ENCODE assay signal across 17 cellular contexts in genomic region chr6:20699402-20699801, GRCh38.
DNase-seq lines count a peak whose midpoint lies in the region; ATAC-seq, FAIRE-seq and TF ChIP-seq lines count a peak whose summit lies in the region.
"Had no signal": no experiment of that assay in that cellular context is flagged by ENCODE, and none has a peak within 500 bp of the region (broad histone marks: within the 10 kb centered on the region; RNA-seq: fewer than 3 reads in every experiment).

No MANE protein-coding gene starts in this region.

- H2AFZ ChIP-seq in Loucy (ENCODE audit: low read length), result no peak overlapping the region

- H3K36me3 ChIP-seq in Loucy (ENCODE audit: insufficient read depth, low read length) (no peaks in the 10 kb centered on the region), WERI-Rb-1 (no peaks in the 10 kb centered on the region), pancreas (no peaks in the 10 kb centered on the region), ovary (no peaks in the 10 kb centered on the region)
- H3K36me3 ChIP-seq: MG63, suprapubic skin had no signal

- H3K4me3 ChIP-seq in Loucy (ENCODE audit: low read length, poor library complexity, severe bottlenecking) (no peak overlapping the region), WERI-Rb-1 (ENCODE audit: low read depth, low read length) (peak overlapping the region; percentile 7), pancreas (no peak overlapping the region), ovary (no peak overlapping the region)
- H3K4me3 ChIP-seq: coronary artery, MG63, suprapubic skin had no signal

- H3K9me2 ChIP-seq in Loucy (replicated peaks; ENCODE audit: low read depth, low read length), result no peaks in the 10 kb centered on the region

- TF ChIP-seq EP300 in ovary (IDR thresholded peaks at IDR 0.05), result no peak

- H3K27ac ChIP-seq in WERI-Rb-1, result peak overlapping the region; percentile 83
- peak overlapping the region in 2 of 4 donors; percentile 19 to 36 for H3K27ac ChIP-seq in pancreas
- H3K27ac ChIP-seq in ovary, result no peak overlapping the region
- H3K27ac ChIP-seq: coronary artery, suprapubic skin had no signal

- 18 to 22% methylated on average over 4 of the region's 4 CpGs for WGBS in pancreas, 2 donors
- WGBS in ovary, 3 donors, result 95 to 97% (median 96%) methylated on average over 4 of the region's 4 CpGs

- FAIRE-seq in pancreas (lab: Jason Lieb, UNC), result no peak

- H3K4me1 ChIP-seq in Loucy (ENCODE audit: insufficient read depth, low read length, poor library complexity, severe bottlenecking) (peaks cover 83% of the 10 kb centered on the region), pancreas (peaks cover 6 to 15% (median 14%) of the 10 kb centered on the region in 3 donors), ovary (ENCODE audit: insufficient read depth) (no peaks in the 10 kb centered on the region)

- H3K79me2 ChIP-seq in Loucy (ENCODE audit: insufficient read depth, low read length), result peaks cover 71% of the 10 kb centered on the region

- H3K4me2 ChIP-seq in Loucy (ENCODE audit: low read depth, low read length, poor library complexity, severe bottlenecking), result peak overlapping the region; percentile 12

- H3K9me3 ChIP-seq in Loucy (ENCODE audit: insufficient read depth, low read depth, low read length), result no peaks in the 10 kb centered on the region
- H3K9me3 ChIP-seq in WERI-Rb-1 (ENCODE audit: severe bottlenecking), result no peaks in the 10 kb centered on the region
- no peaks in the 10 kb centered on the region for H3K9me3 ChIP-seq in pancreas
- H3K9me3 ChIP-seq in ovary, result no peaks in the 10 kb centered on the region
- H3K9me3 ChIP-seq: MG63, suprapubic skin had no signal

- peak; percentile 84 to 95 (median 90) for ATAC-seq in pancreas
- no peak for ATAC-seq in GM21390 (IDR thresholded peaks at IDR 0.05; ENCODE audit: unreplicated experiment)
- no peak for ATAC-seq in GM19395 (IDR thresholded peaks at IDR 0.05; ENCODE audit: unreplicated experiment)
- ATAC-seq: activated CD4-positive, alpha-beta T cell treated with anti-CD3 and anti-CD28 coated beads for 36 hours; activated T-cell treated with anti-CD3 and anti-CD28 coated beads, Interleukin-2, amount 50 U/mL, for 4 hours; PC-3 had no signal

- DNase-seq in NCI-H2171 treated with DMSO at 0.1 percent for 48 hours (lab: John Stamatoyannopoulos, UW) (peak; percentile 97), WERI-Rb-1 (peak; percentile 75), pancreas (peak in 3 of 6 donors; percentile 33 to 40 (median 36)), NOMO-1 treated with dmso at 0.1 percent for 144 hours (lab: John Stamatoyannopoulos, UW; ENCODE audit: unreplicated experiment) (no peak), ovary (no peak)
- DNase-seq: activated CD4-positive, alpha-beta T cell treated with anti-CD3 and anti-CD28 coated beads for 36 hours; activated T-cell treated with anti-CD3 and anti-CD28 coated beads, Interleukin-2, amount 50 U/mL, for 4 hours; H7; MG63; PC-3; stimulated activated CD4-positive, alpha-beta T cell treated with anti-CD3 and anti-CD28 coated beads, Interleukin-12 subunit alpha, Interleukin-12 subunit beta, amount 100 ng/mL, for 4 hours; T-helper 1 cell had no signal

- intact Hi-C loops in pancreas (cut with DNase I) (no loop called here), ovary (cut with DNase I) (loop anchor here in 1 of 4 donors (5.0 kb wide), 1 partner anchor 1928 kb away; no protein-coding TSS in a partner anchor)

- H3F3A ChIP-seq in Loucy (ENCODE audit: low read depth), result no peaks in the 10 kb centered on the region

- TF ChIP-seq CTCF in Loucy (conservative IDR thresholded peaks at IDR 0.05; ENCODE audit: low read length) (no peak), WERI-Rb-1 (IDR thresholded peaks at IDR 0.05; ENCODE audit: low read depth, low read length) (no peak), pancreas (IDR thresholded peaks at IDR 0.05) (no peak), ovary (IDR thresholded peaks at IDR 0.05) (no peak)

- H3K27me3 ChIP-seq in Loucy (ENCODE audit: insufficient read depth, low read length, poor library complexity, severe bottlenecking), result no peaks in the 10 kb centered on the region
- H3K27me3 ChIP-seq in WERI-Rb-1 (ENCODE audit: insufficient read depth, low read depth, severe bottlenecking), result no peaks in the 10 kb centered on the region
- no peaks in the 10 kb centered on the region for H3K27me3 ChIP-seq in pancreas
- no peaks in the 10 kb centered on the region for H3K27me3 ChIP-seq in ovary
- H3K27me3 ChIP-seq: MG63, suprapubic skin had no signal

- H4K20me1 ChIP-seq in Loucy (ENCODE audit: insufficient read depth, low read length, poor library complexity, severe bottlenecking), result no peaks in the 10 kb centered on the region

- peak overlapping the region; percentile 50 for H3K9ac ChIP-seq in Loucy (ENCODE audit: low read depth, low read length, poor library complexity, severe bottlenecking)

- no peak for TF ChIP-seq POLR2A in ovary (IDR thresholded peaks at IDR 0.05)

Comparison
In these comparisons a context has a peak if more than half of its experiments do, and no peak if none do; other contexts are left out.
1. DNase-seq: peak in NCI-H2171 treated with DMSO at 0.1 percent for 48 hours (single experiment) and WERI-Rb-1 (single experiment); none in NOMO-1 treated with dmso at 0.1 percent for 144 hours (single experiment) and ovary (0 of 5).
2. ATAC-seq: peak in pancreas (4 of 4); none in GM21390 (single experiment) and GM19395 (single experiment).